18 cellular contexts compared by ENCODE assay signal in genomic region chr7:46610746-46611145, GRCh38.
A peak's percentile ranks its signal among the peaks of the same experiment; 100 is the strongest.
DNase-seq lines count a peak whose midpoint lies in the region; ATAC-seq and TF ChIP-seq lines count a peak whose summit lies in the region.
"Had no signal": no experiment of that assay in that cellular context is flagged by ENCODE, and none has a peak within 500 bp of the region (broad histone marks: within the 10 kb centered on the region; RNA-seq: fewer than 3 reads in every experiment).

No MANE protein-coding gene starts in this region.

- H3K9me3 ChIP-seq in right atrium auricular region, result no peaks in the 10 kb centered on the region
- H3K9me3 ChIP-seq: A549 had no signal

- no peaks in the 10 kb centered on the region for H3K36me3 ChIP-seq in right atrium auricular region

- DNase-seq in Right ventricle myocardium superior (no peak), right atrium auricular region (ENCODE audit: low spot score) (no peak), left cardiac atrium (no peak), mesothelial cell of epicardium (ENCODE audit: low spot score in 2 of 2, unreplicated experiment in 2 of 2) (no peak), MCF 10A (ENCODE audit: unreplicated experiment) (no peak)
- no peak for DNase-seq in activated CD4-positive, alpha-beta T cell treated with anti-CD3 and anti-CD28 coated beads for 4 hours
- no peak for DNase-seq in activated naive CD4-positive, alpha-beta T cell treated with anti-CD3 and anti-CD28 coated beads, Interleukin-2, amount 10 ng/mL, durations not matched to agents 7 days and 5 days
- DNase-seq: C1 segment of cervical spinal cord; DMS79 treated with DMSO at 0.1 percent for 48 hours; GM23248; HCEC 1CT; NCI-H1436; NCI-H526 treated with DMSO at 0.1 percent for 48 hours; NK-92 treated with Interleukin-12 subunit alpha and Interleukin-12 subunit beta, amount 100 ng/mL, for 24 hours; OCI-M1 had no signal

- CTCF ChIA-PET in MCF 10A (lab: Yijun Ruan, JAX), result no interaction called here
- CTCF ChIA-PET in activated naive CD4-positive, alpha-beta T cell treated with anti-CD3 and anti-CD28 coated beads, Interleukin-2, amount 10 ng/mL, durations not matched to agents 7 days and 5 days (lab: Charles Lee), result no interaction called here

- H3K9me3 Mint-ChIP-seq in mesothelial cell of epicardium, result peaks cover 5% of the 10 kb centered on the region
- no peaks in the 10 kb centered on the region for H3K9me3 Mint-ChIP-seq in MCF 10A (ENCODE audit: unreplicated experiment)
- peaks cover 2% of the 10 kb centered on the region for H3K9me3 Mint-ChIP-seq in activated naive CD4-positive, alpha-beta T cell treated with anti-CD3 and anti-CD28 coated beads, Interleukin-2, amount 10 ng/mL, durations not matched to agents 7 days and 5 days

- H3K36me3 Mint-ChIP-seq in mesothelial cell of epicardium (no peaks in the 10 kb centered on the region), MCF 10A (ENCODE audit: insufficient read depth, unreplicated experiment) (no peaks in the 10 kb centered on the region)
- H3K36me3 Mint-ChIP-seq in activated naive CD4-positive, alpha-beta T cell treated with anti-CD3 and anti-CD28 coated beads, Interleukin-2, amount 10 ng/mL, durations not matched to agents 7 days and 5 days, result no peaks in the 10 kb centered on the region

- H3K4me3 ChIP-seq in right atrium auricular region, result no peak overlapping the region
- H3K4me3 ChIP-seq: A549, GM23248, K562 had no signal

- TF ChIP-seq CTCF in right atrium auricular region (IDR thresholded peaks at IDR 0.05) (no peak), mesothelial cell of epicardium (IDR thresholded peaks at IDR 0.05; ENCODE audit: unreplicated experiment) (no peak), MCF 10A (IDR thresholded peaks at IDR 0.05; ENCODE audit: unreplicated experiment) (no peak)

- H3K27ac ChIP-seq in right atrium auricular region, result no peak overlapping the region
- H3K27ac ChIP-seq: A549, GM23248 had no signal

- H3K4me1 Mint-ChIP-seq in mesothelial cell of epicardium (peaks cover 60% of the 10 kb centered on the region), MCF 10A (ENCODE audit: insufficient read depth, unreplicated experiment) (no peaks in the 10 kb centered on the region)
- H3K4me1 Mint-ChIP-seq in activated naive CD4-positive, alpha-beta T cell treated with anti-CD3 and anti-CD28 coated beads, Interleukin-2, amount 10 ng/mL, durations not matched to agents 7 days and 5 days, result no peaks in the 10 kb centered on the region

- intact Hi-C loops in Right ventricle myocardium superior (cut with DNase I) (no loop called here), left cardiac atrium (cut with DNase I) (no loop called here), MCF 10A (cut with micrococcal nuclease) (no loop called here)

- no peak overlapping the region for H3K4me3 Mint-ChIP-seq in mesothelial cell of epicardium
- no peak overlapping the region for H3K4me3 Mint-ChIP-seq in MCF 10A (ENCODE audit: unreplicated experiment)
- no peak overlapping the region for H3K4me3 Mint-ChIP-seq in activated naive CD4-positive, alpha-beta T cell treated with anti-CD3 and anti-CD28 coated beads, Interleukin-2, amount 10 ng/mL, durations not matched to agents 7 days and 5 days

- POLR2A ChIA-PET in MCF 10A (lab: Yijun Ruan, JAX), result no interaction called here

- no peaks in the 10 kb centered on the region for H3K27me3 Mint-ChIP-seq in mesothelial cell of epicardium (ENCODE audit: low read depth)
- no peaks in the 10 kb centered on the region for H3K27me3 Mint-ChIP-seq in MCF 10A (ENCODE audit: insufficient read depth, unreplicated experiment)
- no peaks in the 10 kb centered on the region for H3K27me3 Mint-ChIP-seq in activated naive CD4-positive, alpha-beta T cell treated with anti-CD3 and anti-CD28 coated beads, Interleukin-2, amount 10 ng/mL, durations not matched to agents 7 days and 5 days

- H3K4me1 ChIP-seq in right atrium auricular region, result peaks cover 0 to 8% of the 10 kb centered on the region in 2 donors
- H3K4me1 ChIP-seq: A549 had no signal

- H3K27ac Mint-ChIP-seq in mesothelial cell of epicardium (peak overlapping the region; percentile 56), MCF 10A (ENCODE audit: low read depth, unreplicated experiment) (no peak overlapping the region)
- no peak overlapping the region for H3K27ac Mint-ChIP-seq in activated naive CD4-positive, alpha-beta T cell treated with anti-CD3 and anti-CD28 coated beads, Interleukin-2, amount 10 ng/mL, durations not matched to agents 7 days and 5 days

- ATAC-seq in Right ventricle myocardium superior (ENCODE audit: poor library complexity) (peak; percentile 84), left cardiac atrium (peak; percentile 54 to 79), HG03342 (IDR thresholded peaks at IDR 0.05; ENCODE audit: unreplicated experiment) (no peak)
- ATAC-seq: A549, K562 had no signal

- no TSS peak for BruUV-seq in MCF 10A (replicated peaks; lab: Mats Ljungman, UMichigan)

- no peaks in the 10 kb centered on the region for H3K27me3 ChIP-seq in right atrium auricular region
